8 cellular contexts compared by ENCODE assay signal in the genomic region with DNA sequence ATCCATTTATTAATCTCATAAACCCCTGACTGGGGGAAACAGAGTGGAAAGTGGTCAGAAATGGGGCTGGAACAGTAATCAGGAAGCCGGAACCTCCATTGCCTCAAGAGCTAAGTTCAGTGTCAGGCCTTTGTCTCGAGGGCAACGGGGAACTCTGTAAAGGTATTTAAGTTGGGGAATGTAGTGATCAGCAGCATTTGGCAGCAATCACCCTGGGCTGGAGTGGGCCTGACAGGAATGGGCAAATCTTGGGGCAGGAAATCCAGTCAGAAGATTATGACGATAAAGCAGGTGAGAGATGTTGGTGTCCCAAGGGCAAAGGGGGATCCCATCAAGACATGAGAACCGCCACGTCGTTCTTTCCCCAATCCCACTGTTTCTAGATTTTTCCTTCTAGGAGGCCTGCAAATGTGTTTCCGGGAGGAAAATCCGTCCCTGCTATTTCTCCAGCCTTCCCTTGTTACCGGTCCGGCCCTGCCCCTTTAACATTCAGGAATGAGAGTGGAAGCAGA.
A peak's percentile ranks its signal among the peaks of the same experiment; 100 is the strongest.
DNase-seq lines count a peak whose midpoint lies in the region; ATAC-seq and TF ChIP-seq lines count a peak whose summit lies in the region.

No MANE protein-coding gene starts in this region.

- H3K9me3 ChIP-seq in HUES48 (ENCODE audit: control insufficient read depth, insufficient read depth, low read length) = no peaks in the 10 kb centered on the region

- H3K4me3 ChIP-seq in AG09309 (ENCODE audit: control insufficient read depth, low read depth, low read length) (peak overlapping the region; percentile 44), HUES48 (ENCODE audit: low read depth, low read length) (peak overlapping the region; percentile 86)

- H3K36me3 ChIP-seq in HUES48 (ENCODE audit: control insufficient read depth, insufficient read depth, low read length) = no peaks in the 10 kb centered on the region

- DNase-seq in AG09309 (ENCODE audit: low read depth) = no peak
- DNase-seq in kidney tubule cell (ENCODE audit: low spot score) = peak; percentile 35
- peak in 3 of 49 donors; percentile 38 to 48 (median 40) for DNase-seq in substantia nigra (lab: John Stamatoyannopoulos, UW)
- no peak for DNase-seq in mucosa of gallbladder (ENCODE audit: low spot score)
- no peak for DNase-seq in midbrain (lab: John Stamatoyannopoulos, UW)

- no peaks in the 10 kb centered on the region for H3K27me3 ChIP-seq in HUES48 (ENCODE audit: control insufficient read depth, insufficient read depth, low read length)

- TF ChIP-seq CTCF in AG09309 (IDR thresholded peaks at IDR 0.05; ENCODE audit: control insufficient read depth, insufficient read depth, low read depth, low read length, missing control alignments) = no peak

- peaks cover 22% of the 10 kb centered on the region for H3K4me1 ChIP-seq in HUES48 (ENCODE audit: control insufficient read depth, insufficient read depth, low read length)

- H3K9ac ChIP-seq in HUES48 (ENCODE audit: low read depth, low read length) = peak overlapping the region; percentile 94

- no peak for ATAC-seq in GM21529 (IDR thresholded peaks at IDR 0.05; ENCODE audit: unreplicated experiment)

- H3K27ac ChIP-seq in HUES48 (ENCODE audit: low read depth, low read length) (peak overlapping the region; percentile 94), angular gyrus (ENCODE audit: low read depth, low read length) (peak overlapping the region; percentile 100), substantia nigra (ENCODE audit: low read depth, low read length, poor library complexity, severe bottlenecking) (peak overlapping the region; percentile 95)
